2 cellular contexts compared by ENCODE assay signal in the genomic region with DNA sequence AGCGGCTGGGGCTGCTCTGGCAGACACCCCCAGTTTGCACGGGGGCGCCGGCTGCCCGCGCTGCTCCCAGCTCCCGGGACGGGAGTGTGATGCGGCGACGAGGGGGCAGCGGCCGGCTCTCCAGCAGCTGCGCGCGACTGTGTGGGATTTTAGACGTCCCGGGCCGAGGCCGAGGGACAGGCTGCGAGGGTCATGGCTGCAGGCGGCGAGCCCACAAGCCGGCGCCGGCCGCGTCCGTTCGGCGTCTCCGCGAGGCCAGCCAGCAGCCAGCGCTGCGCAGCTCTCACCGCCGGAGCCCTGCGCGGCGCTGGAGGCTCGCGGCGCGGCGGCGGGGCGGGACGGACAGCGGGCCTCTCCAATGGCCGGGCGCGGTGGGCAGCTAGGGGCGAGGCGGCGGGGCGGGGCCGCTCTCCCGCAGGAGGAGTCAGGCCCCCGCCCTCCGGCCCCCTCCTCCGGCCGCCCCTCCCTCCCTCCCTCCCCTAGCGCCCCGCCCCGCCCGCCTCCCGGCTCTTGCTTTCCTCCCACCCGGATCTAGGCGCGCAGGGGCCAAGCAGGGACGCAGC.
A peak's percentile ranks its signal among the peaks of the same experiment; 100 is the strongest.
TF ChIP-seq lines count a peak whose summit lies in the region.

A gene (minus strand): TSS at position 285 of the 563 bp plus-strand sequence. CDS start 310 bp downstream, outside the sequence.

TF ChIP-seq in WTC11, 78 proteins besides CTCF, POLR2A, EP300 and RAD21 (continued from another document):
- TF ChIP-seq ZNF232 (CRISPR knock-in tag; IDR thresholded peaks at IDR 0.05) = 0 out of 2 replicates have a peak, but pooled peaks have one; percentile 13
- peak; percentile 6; the same call in 1 of the 2 replicates for TF ChIP-seq ZNF317 (CRISPR knock-in tag; IDR thresholded peaks at IDR 0.05; ENCODE audit: borderline replicate concordance, low read depth)
- TF ChIP-seq PRRX2 (CRISPR knock-in tag; IDR thresholded peaks at IDR 0.05) = no peak
- no peak for TF ChIP-seq OVOL2 (CRISPR knock-in tag; IDR thresholded peaks at IDR 0.05; ENCODE audit: borderline replicate concordance)
- no peak; the same call in 1 of the 2 replicates for TF ChIP-seq SMAD4 (CRISPR knock-in tag; IDR thresholded peaks at IDR 0.05)

TF ChIP-seq in HepG2, 621 proteins besides CTCF, POLR2A, EP300 and RAD21 (continued from another document and continues in another):
- TF ChIP-seq, protein P1, sequence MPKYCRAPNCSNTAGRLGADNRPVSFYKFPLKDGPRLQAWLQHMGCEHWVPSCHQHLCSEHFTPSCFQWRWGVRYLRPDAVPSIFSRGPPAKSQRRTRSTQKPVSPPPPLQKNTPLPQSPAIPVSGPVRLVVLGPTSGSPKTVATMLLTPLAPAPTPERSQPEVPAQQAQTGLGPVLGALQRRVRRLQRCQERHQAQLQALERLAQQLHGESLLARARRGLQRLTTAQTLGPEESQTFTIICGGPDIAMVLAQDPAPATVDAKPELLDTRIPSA (CRISPR knock-in tag; IDR thresholded peaks at IDR 0.05; ENCODE audit: borderline replicate concordance) = 0 out of 2 replicates have a peak, but pooled peaks have one; percentile 10
- TF ChIP-seq ZSCAN22 (CRISPR knock-in tag; IDR thresholded peaks at IDR 0.05) (no peak), SIN3A (IDR thresholded peaks at IDR 0.05; ENCODE audit: borderline replicate concordance, low read depth, low read length) (peak; percentile 5; the same call in 1 of the 2 replicates), SPEN (CRISPR knock-in tag; IDR thresholded peaks at IDR 0.05; ENCODE audit: low read depth) (0 out of 2 replicates have a peak, but pooled peaks have one; percentile 2), SATB2 (CRISPR knock-in tag; IDR thresholded peaks at IDR 0.05) (0 out of 2 replicates have a peak, but pooled peaks have one; percentile 7), NFYC (CRISPR knock-in tag; IDR thresholded peaks at IDR 0.05) (peak; percentile 67), ZNF713 (CRISPR knock-in tag; IDR thresholded peaks at IDR 0.05) (peak; percentile 8; the same call in 1 of the 2 replicates), SP2 (CRISPR knock-in tag; IDR thresholded peaks at IDR 0.05) (peak; percentile 85), CAMTA2 (CRISPR knock-in tag; IDR thresholded peaks at IDR 0.05; ENCODE audit: borderline replicate concordance) (0 out of 2 replicates have a peak, but pooled peaks have one; percentile 24), HNRNPH1 (optimal IDR thresholded peaks at IDR 0.05; ENCODE audit: low read depth, low read length) (no peak), IKZF4 (CRISPR knock-in tag; IDR thresholded peaks at IDR 0.05; ENCODE audit: borderline replicate concordance, low read depth, not compliant biosample characterization) (peak; percentile 19), AGO2 (optimal IDR thresholded peaks at IDR 0.05; ENCODE audit: low read depth, low read length) (peak; percentile 71), MYC (CRISPR knock-in tag; IDR thresholded peaks at IDR 0.05; ENCODE audit: borderline replicate concordance) (peak; percentile 35; the same call in 1 of the 2 replicates), ZNF709 (CRISPR knock-in tag; IDR thresholded peaks at IDR 0.05) (peak; percentile 70), ZNF766 (CRISPR knock-in tag; IDR thresholded peaks at IDR 0.05; ENCODE audit: borderline replicate concordance) (peak; percentile 44; the same call in 1 of the 2 replicates), MTF1 (CRISPR knock-in tag; IDR thresholded peaks at IDR 0.05) (0 out of 2 replicates have a peak, but pooled peaks have one; percentile 19), ZNF660 (CRISPR knock-in tag; IDR thresholded peaks at IDR 0.05; ENCODE audit: borderline replicate concordance, low read depth) (no peak), ZNF652 (CRISPR knock-in tag; IDR thresholded peaks at IDR 0.05; ENCODE audit: borderline replicate concordance, low read depth) (no peak), NCOA5 (CRISPR knock-in tag; IDR thresholded peaks at IDR 0.05) (no peak), NPAS2 (CRISPR knock-in tag; IDR thresholded peaks at IDR 0.05; ENCODE audit: borderline replicate concordance) (no peak), SALL1 (CRISPR knock-in tag; IDR thresholded peaks at IDR 0.05) (no peak), KAT8 (CRISPR knock-in tag; IDR thresholded peaks at IDR 0.05) (no peak), RBFOX2 (IDR thresholded peaks at IDR 0.05; ENCODE audit: low read depth, low read length) (peak; percentile 94), REL (CRISPR knock-in tag; conservative IDR thresholded peaks at IDR 0.05) (0 out of 2 replicates have a peak, but pooled peaks have one; percentile 34)
- TF ChIP-seq, protein P2, sequence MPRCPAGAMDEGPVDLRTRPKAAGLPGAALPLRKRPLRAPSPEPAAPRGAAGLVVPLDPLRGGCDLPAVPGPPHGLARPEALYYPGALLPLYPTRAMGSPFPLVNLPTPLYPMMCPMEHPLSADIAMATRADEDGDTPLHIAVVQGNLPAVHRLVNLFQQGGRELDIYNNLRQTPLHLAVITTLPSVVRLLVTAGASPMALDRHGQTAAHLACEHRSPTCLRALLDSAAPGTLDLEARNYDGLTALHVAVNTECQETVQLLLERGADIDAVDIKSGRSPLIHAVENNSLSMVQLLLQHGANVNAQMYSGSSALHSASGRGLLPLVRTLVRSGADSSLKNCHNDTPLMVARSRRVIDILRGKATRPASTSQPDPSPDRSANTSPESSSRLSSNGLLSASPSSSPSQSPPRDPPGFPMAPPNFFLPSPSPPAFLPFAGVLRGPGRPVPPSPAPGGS (CRISPR knock-in tag; IDR thresholded peaks at IDR 0.05) = 0 out of 2 replicates have a peak, but pooled peaks have one; percentile 5
- TF ChIP-seq, protein P3, sequence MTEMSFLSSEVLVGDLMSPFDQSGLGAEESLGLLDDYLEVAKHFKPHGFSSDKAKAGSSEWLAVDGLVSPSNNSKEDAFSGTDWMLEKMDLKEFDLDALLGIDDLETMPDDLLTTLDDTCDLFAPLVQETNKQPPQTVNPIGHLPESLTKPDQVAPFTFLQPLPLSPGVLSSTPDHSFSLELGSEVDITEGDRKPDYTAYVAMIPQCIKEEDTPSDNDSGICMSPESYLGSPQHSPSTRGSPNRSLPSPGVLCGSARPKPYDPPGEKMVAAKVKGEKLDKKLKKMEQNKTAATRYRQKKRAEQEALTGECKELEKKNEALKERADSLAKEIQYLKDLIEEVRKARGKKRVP (CRISPR knock-in tag; IDR thresholded peaks at IDR 0.05) = no peak
- TF ChIP-seq, protein P4, sequence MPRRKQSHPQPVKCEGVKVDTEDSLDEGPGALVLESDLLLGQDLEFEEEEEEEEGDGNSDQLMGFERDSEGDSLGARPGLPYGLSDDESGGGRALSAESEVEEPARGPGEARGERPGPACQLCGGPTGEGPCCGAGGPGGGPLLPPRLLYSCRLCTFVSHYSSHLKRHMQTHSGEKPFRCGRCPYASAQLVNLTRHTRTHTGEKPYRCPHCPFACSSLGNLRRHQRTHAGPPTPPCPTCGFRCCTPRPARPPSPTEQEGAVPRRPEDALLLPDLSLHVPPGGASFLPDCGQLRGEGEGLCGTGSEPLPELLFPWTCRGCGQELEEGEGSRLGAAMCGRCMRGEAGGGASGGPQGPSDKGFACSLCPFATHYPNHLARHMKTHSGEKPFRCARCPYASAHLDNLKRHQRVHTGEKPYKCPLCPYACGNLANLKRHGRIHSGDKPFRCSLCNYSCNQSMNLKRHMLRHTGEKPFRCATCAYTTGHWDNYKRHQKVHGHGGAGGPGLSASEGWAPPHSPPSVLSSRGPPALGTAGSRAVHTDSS (CRISPR knock-in tag; conservative IDR thresholded peaks at IDR 0.05) = no peak
- TF ChIP-seq, protein P5, sequence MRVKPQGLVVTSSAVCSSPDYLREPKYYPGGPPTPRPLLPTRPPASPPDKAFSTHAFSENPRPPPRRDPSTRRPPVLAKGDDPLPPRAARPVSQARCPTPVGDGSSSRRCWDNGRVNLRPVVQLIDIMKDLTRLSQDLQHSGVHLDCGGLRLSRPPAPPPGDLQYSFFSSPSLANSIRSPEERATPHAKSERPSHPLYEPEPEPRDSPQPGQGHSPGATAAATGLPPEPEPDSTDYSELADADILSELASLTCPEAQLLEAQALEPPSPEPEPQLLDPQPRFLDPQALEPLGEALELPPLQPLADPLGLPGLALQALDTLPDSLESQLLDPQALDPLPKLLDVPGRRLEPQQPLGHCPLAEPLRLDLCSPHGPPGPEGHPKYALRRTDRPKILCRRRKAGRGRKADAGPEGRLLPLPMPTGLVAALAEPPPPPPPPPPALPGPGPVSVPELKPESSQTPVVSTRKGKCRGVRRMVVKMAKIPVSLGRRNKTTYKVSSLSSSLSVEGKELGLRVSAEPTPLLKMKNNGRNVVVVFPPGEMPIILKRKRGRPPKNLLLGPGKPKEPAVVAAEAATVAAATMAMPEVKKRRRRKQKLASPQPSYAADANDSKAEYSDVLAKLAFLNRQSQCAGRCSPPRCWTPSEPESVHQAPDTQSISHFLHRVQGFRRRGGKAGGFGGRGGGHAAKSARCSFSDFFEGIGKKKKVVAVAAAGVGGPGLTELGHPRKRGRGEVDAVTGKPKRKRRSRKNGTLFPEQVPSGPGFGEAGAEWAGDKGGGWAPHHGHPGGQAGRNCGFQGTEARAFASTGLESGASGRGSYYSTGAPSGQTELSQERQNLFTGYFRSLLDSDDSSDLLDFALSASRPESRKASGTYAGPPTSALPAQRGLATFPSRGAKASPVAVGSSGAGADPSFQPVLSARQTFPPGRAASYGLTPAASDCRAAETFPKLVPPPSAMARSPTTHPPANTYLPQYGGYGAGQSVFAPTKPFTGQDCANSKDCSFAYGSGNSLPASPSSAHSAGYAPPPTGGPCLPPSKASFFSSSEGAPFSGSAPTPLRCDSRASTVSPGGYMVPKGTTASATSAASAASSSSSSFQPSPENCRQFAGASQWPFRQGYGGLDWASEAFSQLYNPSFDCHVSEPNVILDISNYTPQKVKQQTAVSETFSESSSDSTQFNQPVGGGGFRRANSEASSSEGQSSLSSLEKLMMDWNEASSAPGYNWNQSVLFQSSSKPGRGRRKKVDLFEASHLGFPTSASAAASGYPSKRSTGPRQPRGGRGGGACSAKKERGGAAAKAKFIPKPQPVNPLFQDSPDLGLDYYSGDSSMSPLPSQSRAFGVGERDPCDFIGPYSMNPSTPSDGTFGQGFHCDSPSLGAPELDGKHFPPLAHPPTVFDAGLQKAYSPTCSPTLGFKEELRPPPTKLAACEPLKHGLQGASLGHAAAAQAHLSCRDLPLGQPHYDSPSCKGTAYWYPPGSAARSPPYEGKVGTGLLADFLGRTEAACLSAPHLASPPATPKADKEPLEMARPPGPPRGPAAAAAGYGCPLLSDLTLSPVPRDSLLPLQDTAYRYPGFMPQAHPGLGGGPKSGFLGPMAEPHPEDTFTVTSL (CRISPR knock-in tag; IDR thresholded peaks at IDR 0.05; ENCODE audit: borderline replicate concordance) = peak; percentile 14; the same call in 1 of the 2 replicates
- TF ChIP-seq, protein P6, sequence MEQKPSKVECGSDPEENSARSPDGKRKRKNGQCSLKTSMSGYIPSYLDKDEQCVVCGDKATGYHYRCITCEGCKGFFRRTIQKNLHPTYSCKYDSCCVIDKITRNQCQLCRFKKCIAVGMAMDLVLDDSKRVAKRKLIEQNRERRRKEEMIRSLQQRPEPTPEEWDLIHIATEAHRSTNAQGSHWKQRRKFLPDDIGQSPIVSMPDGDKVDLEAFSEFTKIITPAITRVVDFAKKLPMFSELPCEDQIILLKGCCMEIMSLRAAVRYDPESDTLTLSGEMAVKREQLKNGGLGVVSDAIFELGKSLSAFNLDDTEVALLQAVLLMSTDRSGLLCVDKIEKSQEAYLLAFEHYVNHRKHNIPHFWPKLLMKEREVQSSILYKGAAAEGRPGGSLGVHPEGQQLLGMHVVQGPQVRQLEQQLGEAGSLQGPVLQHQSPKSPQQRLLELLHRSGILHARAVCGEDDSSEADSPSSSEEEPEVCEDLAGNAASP (CRISPR knock-in tag; IDR thresholded peaks at IDR 0.05; ENCODE audit: borderline replicate concordance) = 0 out of 2 replicates have a peak, but pooled peaks have one; percentile 15
- TF ChIP-seq, protein P7, sequence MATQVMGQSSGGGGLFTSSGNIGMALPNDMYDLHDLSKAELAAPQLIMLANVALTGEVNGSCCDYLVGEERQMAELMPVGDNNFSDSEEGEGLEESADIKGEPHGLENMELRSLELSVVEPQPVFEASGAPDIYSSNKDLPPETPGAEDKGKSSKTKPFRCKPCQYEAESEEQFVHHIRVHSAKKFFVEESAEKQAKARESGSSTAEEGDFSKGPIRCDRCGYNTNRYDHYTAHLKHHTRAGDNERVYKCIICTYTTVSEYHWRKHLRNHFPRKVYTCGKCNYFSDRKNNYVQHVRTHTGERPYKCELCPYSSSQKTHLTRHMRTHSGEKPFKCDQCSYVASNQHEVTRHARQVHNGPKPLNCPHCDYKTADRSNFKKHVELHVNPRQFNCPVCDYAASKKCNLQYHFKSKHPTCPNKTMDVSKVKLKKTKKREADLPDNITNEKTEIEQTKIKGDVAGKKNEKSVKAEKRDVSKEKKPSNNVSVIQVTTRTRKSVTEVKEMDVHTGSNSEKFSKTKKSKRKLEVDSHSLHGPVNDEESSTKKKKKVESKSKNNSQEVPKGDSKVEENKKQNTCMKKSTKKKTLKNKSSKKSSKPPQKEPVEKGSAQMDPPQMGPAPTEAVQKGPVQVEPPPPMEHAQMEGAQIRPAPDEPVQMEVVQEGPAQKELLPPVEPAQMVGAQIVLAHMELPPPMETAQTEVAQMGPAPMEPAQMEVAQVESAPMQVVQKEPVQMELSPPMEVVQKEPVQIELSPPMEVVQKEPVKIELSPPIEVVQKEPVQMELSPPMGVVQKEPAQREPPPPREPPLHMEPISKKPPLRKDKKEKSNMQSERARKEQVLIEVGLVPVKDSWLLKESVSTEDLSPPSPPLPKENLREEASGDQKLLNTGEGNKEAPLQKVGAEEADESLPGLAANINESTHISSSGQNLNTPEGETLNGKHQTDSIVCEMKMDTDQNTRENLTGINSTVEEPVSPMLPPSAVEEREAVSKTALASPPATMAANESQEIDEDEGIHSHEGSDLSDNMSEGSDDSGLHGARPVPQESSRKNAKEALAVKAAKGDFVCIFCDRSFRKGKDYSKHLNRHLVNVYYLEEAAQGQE (IDR thresholded peaks at IDR 0.05; ENCODE audit: borderline replicate concordance in 1 of 2, low read depth in 1 of 2, low read length in 2 of 2) = peak in 1 of 2 experiments; percentile 47; a peak in 1 of 4 replicates
- TF ChIP-seq, protein P8, sequence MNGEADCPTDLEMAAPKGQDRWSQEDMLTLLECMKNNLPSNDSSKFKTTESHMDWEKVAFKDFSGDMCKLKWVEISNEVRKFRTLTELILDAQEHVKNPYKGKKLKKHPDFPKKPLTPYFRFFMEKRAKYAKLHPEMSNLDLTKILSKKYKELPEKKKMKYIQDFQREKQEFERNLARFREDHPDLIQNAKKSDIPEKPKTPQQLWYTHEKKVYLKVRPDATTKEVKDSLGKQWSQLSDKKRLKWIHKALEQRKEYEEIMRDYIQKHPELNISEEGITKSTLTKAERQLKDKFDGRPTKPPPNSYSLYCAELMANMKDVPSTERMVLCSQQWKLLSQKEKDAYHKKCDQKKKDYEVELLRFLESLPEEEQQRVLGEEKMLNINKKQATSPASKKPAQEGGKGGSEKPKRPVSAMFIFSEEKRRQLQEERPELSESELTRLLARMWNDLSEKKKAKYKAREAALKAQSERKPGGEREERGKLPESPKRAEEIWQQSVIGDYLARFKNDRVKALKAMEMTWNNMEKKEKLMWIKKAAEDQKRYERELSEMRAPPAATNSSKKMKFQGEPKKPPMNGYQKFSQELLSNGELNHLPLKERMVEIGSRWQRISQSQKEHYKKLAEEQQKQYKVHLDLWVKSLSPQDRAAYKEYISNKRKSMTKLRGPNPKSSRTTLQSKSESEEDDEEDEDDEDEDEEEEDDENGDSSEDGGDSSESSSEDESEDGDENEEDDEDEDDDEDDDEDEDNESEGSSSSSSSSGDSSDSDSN (CRISPR knock-in tag; IDR thresholded peaks at IDR 0.05) = peak; percentile 64; the same call in 1 of the 2 replicates
